23 cellular contexts compared by ENCODE assay signal in genomic region chrX:11399481-11399880, GRCh38.
"Had no signal": no experiment of that assay in that cellular context is flagged by ENCODE, and none has a peak within 500 bp of the region (broad histone marks: within the 10 kb centered on the region; RNA-seq: fewer than 3 reads in every experiment).

No MANE protein-coding gene starts in this region.

- H3K4me3 ChIP-seq: coronary artery, dorsolateral prefrontal cortex, esophagus squamous epithelium, gastrocnemius medialis, heart right ventricle, left lung, lower lobe of right lung, mucosa of descending colon had no signal

- H3K36me3 ChIP-seq: esophagus squamous epithelium, gastrocnemius medialis, heart right ventricle, left lung, lower lobe of right lung had no signal

- H3K4me1 Mint-ChIP-seq: naive B cell had no signal

- DNase-seq: dermis blood vessel endothelial cell; dorsolateral prefrontal cortex; effector CD4-positive, alpha-beta T cell; effector memory CD4-positive, alpha-beta T cell; erythroblast; esophagus squamous epithelium; foreskin melanocyte; gastrocnemius medialis; glutamatergic neuron; head of caudate nucleus; heart right ventricle; hippocampal formation; left cardiac atrium; left lung; left ventricle myocardium superior; lower lobe of right lung; mesenchymal stem cell; mucosa of descending colon; naive B cell had no signal

- H3K4me1 ChIP-seq: heart right ventricle, left lung, lower lobe of right lung had no signal

- ATAC-seq: esophagus mucosa, gastrocnemius medialis, heart right ventricle, left cardiac atrium, left lung, left ventricle myocardium superior, lower lobe of right lung, mucosa of descending colon had no signal

- H3K4me3 Mint-ChIP-seq: mesothelial cell of epicardium, naive B cell had no signal

- H3K36me3 Mint-ChIP-seq: mesothelial cell of epicardium, naive B cell had no signal

- H3K27me3 ChIP-seq: esophagus squamous epithelium, gastrocnemius medialis, heart right ventricle, left lung had no signal

- H3K27ac Mint-ChIP-seq: mesothelial cell of epicardium, naive B cell had no signal

- H3K9me3 ChIP-seq: esophagus squamous epithelium, gastrocnemius medialis, heart right ventricle, left lung, lower lobe of right lung, mucosa of descending colon had no signal

- H3K9me3 Mint-ChIP-seq: naive B cell had no signal

- H3K27ac ChIP-seq: coronary artery, dorsolateral prefrontal cortex, epithelial cell of prostate, esophagus squamous epithelium, gastrocnemius medialis, heart right ventricle, left lung, lower lobe of right lung had no signal
